In genomic region chr7:134120405-134120804, GRCh38 we compare ENCODE assay signal across 23 cellular contexts. TPM values are rescaled to one million over a fixed set of nuclear protein-coding genes. Genes with fewer than 3 reads are reported as not detected.
DNase-seq lines count a peak whose midpoint lies in the region; ATAC-seq and TF ChIP-seq lines count a peak whose summit lies in the region.
"Had no signal": no experiment of that assay in that cellular context is flagged by ENCODE, and none has a peak within 500 bp of the region (broad histone marks: within the 10 kb centered on the region; RNA-seq: fewer than 3 reads in every experiment).

No MANE protein-coding gene starts in this region.

- H3K9me3 Mint-ChIP-seq in Caco-2 (ENCODE audit: unreplicated experiment) = no peaks in the 10 kb centered on the region

- DNase-seq in GM04503 (ENCODE audit: low read depth) (peak; percentile 8), M059J (ENCODE audit: low read depth) (peak; percentile 36), foreskin fibroblast (peak; percentile 21 to 57), foreskin keratinocyte (no peak), SKM-1 treated with dmso at 0.1 percent for 144 hours (lab: John Stamatoyannopoulos, UW; ENCODE audit: unreplicated experiment) (no peak), heart right ventricle (no peak), Caco-2 (no peak)
- DNase-seq: ACHN, DMS53, EL, GF-D8, KBM-7, NCI-H1105, NCI-H1694, NCI-H2081, NCI-H2171, NCI-H345, NCI-H524 treated with DMSO at 0.1 percent for 48 hours, NCI-H82, Peyer's patch, SW 1271 had no signal

- H3K4me3 ChIP-seq in foreskin fibroblast (ENCODE audit: low read depth in 1 of 2, low read length in 2 of 2) (no peak overlapping the region), heart right ventricle (no peak overlapping the region), Caco-2 (ENCODE audit: low read depth, low read length) (no peak overlapping the region)
- H3K4me3 ChIP-seq: Peyer's patch, SJSA1 had no signal

- POLR2A ChIA-PET in Caco-2 (lab: Charles Lee) = no interaction called here

- BruUV-seq in Caco-2 (replicated peaks; lab: Mats Ljungman, UMichigan) = no TSS peak

- no peak for ATAC-seq in foreskin keratinocyte
- ATAC-seq in heart right ventricle = no peak

- peaks cover 16% of the 10 kb centered on the region for H3K27me3 Mint-ChIP-seq in Caco-2 (ENCODE audit: insufficient read depth, unreplicated experiment)

- TF ChIP-seq CTCF in foreskin fibroblast (IDR thresholded peaks at IDR 0.05; ENCODE audit: low read depth, low read length) (no peak), foreskin keratinocyte (conservative IDR thresholded peaks at IDR 0.05) (no peak), heart right ventricle (IDR thresholded peaks at IDR 0.05) (no peak), Caco-2 (IDR thresholded peaks at IDR 0.05; ENCODE audit: insufficient read depth in 1 of 2, low read depth in 1 of 2, low read length in 1 of 2, severe bottlenecking in 1 of 2, unreplicated experiment in 1 of 2) (no peak)

- 86 to 93% methylated on average over 4 of the region's 4 CpGs for WGBS in heart right ventricle, 2 donors

- H3K36me3 ChIP-seq in heart right ventricle (no peaks in the 10 kb centered on the region), Caco-2 (ENCODE audit: control insufficient read depth, insufficient read depth, low read length) (no peaks in the 10 kb centered on the region)
- H3K36me3 ChIP-seq: Peyer's patch, SJSA1 had no signal

- no peak overlapping the region for H3K4me3 Mint-ChIP-seq in Caco-2 (ENCODE audit: unreplicated experiment)
- H3K4me3 Mint-ChIP-seq: CD14-positive monocyte had no signal

- CTCF ChIA-PET in Caco-2 (lab: Charles Lee) = no interaction called here

- intact Hi-C loops in heart right ventricle (cut with DNase I) (loop anchor here in 1 of 10 donors (10.0 kb wide), 1 partner anchor 194 kb away; the partner anchor contains the start of gene SLC35B4), Caco-2 (cut with micrococcal nuclease; ENCODE audit: unreplicated experiment) (no loop called here)

- peaks cover 25% of the 10 kb centered on the region for H3K27me3 ChIP-seq in foreskin keratinocyte
- peaks cover 0 to 4% (median 0%) of the 10 kb centered on the region in 7 donors for H3K27me3 ChIP-seq in heart right ventricle
- H3K27me3 ChIP-seq in Caco-2 (replicated peaks; ENCODE audit: control insufficient read depth, insufficient read depth, low read length) = no peaks in the 10 kb centered on the region; the same call in 1 of the 2 replicates
- H3K27me3 ChIP-seq: Peyer's patch, SJSA1 had no signal

- no peak overlapping the region for H3K27ac Mint-ChIP-seq in Caco-2 (ENCODE audit: unreplicated experiment)
- H3K27ac Mint-ChIP-seq: CD14-positive monocyte had no signal

- H3K4me1 Mint-ChIP-seq in Caco-2 (ENCODE audit: low read depth, unreplicated experiment) = no peaks in the 10 kb centered on the region

- H3K9me3 ChIP-seq in heart right ventricle = peaks cover 0 to 5% (median 0%) of the 10 kb centered on the region in 11 donors
- H3K9me3 ChIP-seq in Caco-2 = no peaks in the 10 kb centered on the region
- H3K9me3 ChIP-seq: Peyer's patch, SJSA1 had no signal

- H3K27ac ChIP-seq in foreskin keratinocyte (no peak overlapping the region), heart right ventricle (no peak overlapping the region)
- H3K27ac ChIP-seq: Peyer's patch, SJSA1 had no signal

- H3K4me1 ChIP-seq in foreskin keratinocyte (no peaks in the 10 kb centered on the region), heart right ventricle (peaks cover 0 to 5% (median 0%) of the 10 kb centered on the region in 9 donors), Caco-2 (no peaks in the 10 kb centered on the region)
- H3K4me1 ChIP-seq: Peyer's patch, SJSA1 had no signal

- no peaks in the 10 kb centered on the region for H3K36me3 Mint-ChIP-seq in Caco-2 (ENCODE audit: insufficient read depth, unreplicated experiment)
- H3K36me3 Mint-ChIP-seq: CD14-positive monocyte had no signal

RNA-seq across cellular contexts. Expression of gene LRGUK, which starts 6.7 kb away (rescaled TPM):
- not detected in 2 replicates for total RNA-seq in M059J (2014; rRNA removed; shearing (Covaris generic))
- total RNA-seq in foreskin keratinocyte = 0.11 and 0.17 TPM in 2 replicates
- 0.02 TPM in 1 of 2 replicates, not detected in the other for polyA plus RNA-seq in foreskin keratinocyte
- under 1 TPM in 6 of 10 donors, not detected in 4; 0.15 to 0.47 (median 0.21) TPM for total RNA-seq in heart right ventricle
- under 1 TPM in 1 of 2 donors, not detected in 1; 0.22 TPM for polyA plus RNA-seq in heart right ventricle
- 0.09 TPM in 1 of 2 replicates, not detected in the other for total RNA-seq in Caco-2 (2022)
- polyA plus RNA-seq: CD14-positive monocyte had no signal

Comparison
In these comparisons a context has a peak if more than half of its experiments do, and no peak if none do; other contexts are left out.
1. DNase-seq: peak in GM04503 (single experiment), M059J (single experiment) and foreskin fibroblast (2 of 2); none in foreskin keratinocyte (0 of 2), SKM-1 treated with dmso at 0.1 percent for 144 hours (single experiment), heart right ventricle (0 of 2) and Caco-2 (0 of 2).